Comparison of ENCODE assay signal across 1 cellular context in the genomic region with DNA sequence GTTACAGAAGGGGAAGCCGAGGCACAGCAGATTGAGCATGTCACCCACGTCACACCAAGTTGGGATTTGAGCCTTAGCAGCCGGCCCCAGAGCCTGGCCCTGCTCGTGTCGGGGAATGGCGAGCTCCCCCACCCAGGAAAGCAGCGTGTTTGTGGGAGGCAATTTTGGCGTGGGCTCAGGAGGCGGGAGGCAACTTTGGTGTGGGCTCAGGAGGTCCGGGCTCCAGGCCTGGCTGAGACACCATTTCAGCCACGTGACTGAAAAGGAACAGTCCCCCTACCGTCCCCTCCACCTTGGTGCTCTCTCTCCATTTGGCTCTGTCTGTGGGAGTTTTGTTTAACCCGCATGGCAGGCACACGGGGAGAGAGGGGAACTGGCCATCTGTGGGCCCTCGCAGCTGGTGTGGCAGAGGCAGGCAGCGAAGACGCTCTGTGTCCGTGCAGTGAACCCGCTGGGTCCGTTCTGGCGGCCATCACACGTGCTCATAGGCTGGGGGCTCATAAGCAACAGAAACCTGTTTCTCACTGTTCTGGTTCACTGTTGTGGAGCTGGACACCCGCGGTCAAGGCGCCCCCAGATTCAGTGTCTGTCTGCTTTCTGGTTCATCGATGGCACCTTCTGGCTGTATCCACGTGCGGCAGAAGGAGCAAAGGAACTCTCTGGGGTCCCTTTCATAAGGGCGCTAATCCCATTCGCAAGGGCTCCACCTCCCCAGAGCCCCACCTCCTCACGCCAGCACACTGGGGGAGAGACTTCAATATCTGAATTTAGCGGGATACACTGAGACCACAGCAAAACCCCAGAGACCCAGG.
TF ChIP-seq lines count a peak whose summit lies in the region.

No MANE protein-coding gene starts in this region.

TF ChIP-seq in H1, 55 proteins besides CTCF, POLR2A, EP300 and RAD21 (continued from another document):
- TF ChIP-seq, protein P1, sequence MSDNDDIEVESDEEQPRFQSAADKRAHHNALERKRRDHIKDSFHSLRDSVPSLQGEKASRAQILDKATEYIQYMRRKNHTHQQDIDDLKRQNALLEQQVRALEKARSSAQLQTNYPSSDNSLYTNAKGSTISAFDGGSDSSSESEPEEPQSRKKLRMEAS (IDR thresholded peaks at IDR 0.05) = 0 out of 2 replicates have a peak, but pooled peaks have one; percentile 10
- no peak for TF ChIP-seq JUND (IDR thresholded peaks at IDR 0.05; ENCODE audit: low read length)
